Comparison of ENCODE assay signal across 8 cellular contexts in the genomic region with DNA sequence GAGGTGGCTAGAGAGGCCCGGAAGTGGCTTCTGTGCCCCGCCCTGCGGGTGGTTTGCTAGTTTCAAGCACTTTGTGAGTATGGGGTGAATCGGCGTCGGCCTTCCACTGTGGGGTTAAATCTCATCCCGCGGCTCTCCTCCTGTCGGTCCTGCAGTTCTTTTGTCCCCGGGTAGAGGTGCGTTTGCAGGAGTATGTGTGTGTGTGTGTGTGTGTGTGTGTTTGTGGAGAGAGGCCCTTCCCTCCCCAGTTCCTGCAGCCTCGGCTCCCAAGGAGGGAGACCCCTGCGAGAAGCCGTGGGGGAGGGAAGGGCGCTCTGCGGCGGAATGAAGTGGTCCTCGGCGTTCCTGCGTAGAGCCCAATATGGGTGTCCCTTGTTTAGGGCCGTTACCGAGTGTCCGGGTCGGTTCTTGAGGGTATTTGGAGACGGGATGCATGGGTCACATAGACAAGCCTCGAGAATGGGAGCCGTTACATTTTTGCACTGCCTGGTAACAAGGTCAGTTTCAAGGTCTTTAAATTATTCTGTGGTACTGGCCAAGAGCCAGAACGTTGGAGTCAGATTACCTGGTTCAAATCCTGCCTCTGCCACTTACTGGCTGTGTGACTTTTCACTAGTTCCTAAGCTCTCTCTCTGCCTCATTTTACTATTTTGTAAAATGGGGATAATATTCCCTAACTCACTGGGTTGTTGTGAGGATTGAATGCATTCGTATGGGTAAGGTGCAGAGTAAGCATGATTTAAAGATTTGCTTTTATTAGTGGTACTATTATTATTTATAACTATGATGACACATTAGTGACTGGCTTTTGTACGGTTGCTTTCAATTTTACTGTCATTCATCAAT.
DNase-seq lines count a peak whose midpoint lies in the region; ATAC-seq and TF ChIP-seq lines count a peak whose summit lies in the region.

TSS of gene ZKSCAN3 (plus strand) at position 56 of the 846 bp plus-strand sequence. CDS start 9,640 bp downstream, outside the sequence.

- ATAC-seq in GM18907 (IDR thresholded peaks at IDR 0.05; ENCODE audit: unreplicated experiment) (peak; percentile 94), HG03135 (IDR thresholded peaks at IDR 0.05; ENCODE audit: unreplicated experiment) (peak; percentile 92)

- DNase-seq in AG20443 (ENCODE audit: low spot score) (peak; percentile 87), NCI-H446 (lab: John Stamatoyannopoulos, UW) (peak; percentile 59 to 73), choroid plexus epithelial cell (ENCODE audit: low read depth) (peak; percentile 76), kidney tubule cell (ENCODE audit: low spot score) (peak; percentile 85)
- peak; percentile 68 to 79 for DNase-seq in activated CD4-positive, alpha-beta T cell treated with anti-CD3 and anti-CD28 coated beads for 24 hours (ENCODE audit: low read depth in 2 of 2)
- DNase-seq in stimulated activated CD4-positive, alpha-beta T cell treated with anti-CD3 and anti-CD28 coated beads, Interleukin-1b, Interleukin-23, amount 100 ng/mL, for 4 hours (ENCODE audit: low read depth in 2 of 2), result peak; percentile 64 to 73

- peak within 1 kb of the TSS; percentile 84 for H3K4me3 ChIP-seq in choroid plexus epithelial cell (ENCODE audit: low read depth, low read length)

- TF ChIP-seq CTCF in choroid plexus epithelial cell (conservative IDR thresholded peaks at IDR 0.05; ENCODE audit: low read depth, low read length), result no peak

Comparison
In these comparisons a context has a peak if more than half of its experiments do, and no peak if none do; other contexts are left out.
1. Peak in every context shown above with its lines: DNase-seq, ATAC-seq and H3K4me3 ChIP-seq.